18 cellular contexts compared by ENCODE assay signal in the genomic region with DNA sequence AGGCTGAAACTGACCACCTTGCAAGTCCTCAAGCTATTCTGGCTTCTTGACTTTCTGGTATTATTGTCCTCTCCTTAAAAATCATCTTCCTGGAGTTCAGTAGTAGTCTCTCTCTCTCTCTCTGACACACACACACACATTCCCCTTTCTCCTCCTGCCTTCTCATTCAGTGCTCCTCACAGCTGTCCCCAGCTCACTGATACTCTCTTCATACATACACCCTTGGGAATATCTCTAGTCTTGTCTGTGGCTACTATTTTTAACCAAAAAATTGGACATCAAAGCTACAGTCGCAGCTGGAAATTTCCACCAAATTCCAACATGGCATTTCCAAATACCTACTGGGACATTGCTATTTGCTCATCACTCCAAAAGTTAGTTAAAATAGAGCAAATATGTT.
A peak's percentile ranks its signal among the peaks of the same experiment; 100 is the strongest.
DNase-seq lines count a peak whose midpoint lies in the region; ATAC-seq, FAIRE-seq and TF ChIP-seq lines count a peak whose summit lies in the region.
"Had no signal": no experiment of that assay in that cellular context is flagged by ENCODE, and none has a peak within 500 bp of the region (broad histone marks: within the 10 kb centered on the region; RNA-seq: fewer than 3 reads in every experiment).

No MANE protein-coding gene starts in this region.

- H4K20me1 ChIP-seq in H1 (replicated peaks in 1 of 2; ENCODE audit: control insufficient read depth in 1 of 2, insufficient read depth in 2 of 2, low read length in 2 of 2) (no peaks in the 10 kb centered on the region), neural progenitor cell (ENCODE audit: low read depth) (no peaks in the 10 kb centered on the region)
- H4K20me1 ChIP-seq: BLaER1 had no signal

- H3K27ac ChIP-seq in H1 (ENCODE audit: low read depth, low read length) = no peak overlapping the region
- H3K27ac ChIP-seq in neural progenitor cell = no peak overlapping the region
- no peak overlapping the region for H3K27ac ChIP-seq in gastrocnemius medialis
- H3K27ac ChIP-seq: BLaER1 had no signal

- in situ Hi-C loops in gastrocnemius medialis (cut with MboI; ENCODE audit: low sequenced_read_pairs in 4 of 4) = no loop called here

- H3K27me3 Mint-ChIP-seq in neural progenitor cell (ENCODE audit: insufficient read depth, low read depth) = no peaks in the 10 kb centered on the region
- H3K27me3 Mint-ChIP-seq: CD4-positive, alpha-beta memory T cell had no signal

- no peaks in the 10 kb centered on the region for H3F3A ChIP-seq in neural progenitor cell (ENCODE audit: low read depth)

- ATAC-seq in gastrocnemius medialis = no peak

- H3K4ac ChIP-seq in H1 (replicated peaks; ENCODE audit: insufficient read length, low read depth, low read length) = no peak overlapping the region

- no peak for TF ChIP-seq CTCF in H1 (IDR thresholded peaks at IDR 0.05; ENCODE audit: control extremely low read depth in 1 of 3, insufficient read depth in 1 of 3, low read depth in 1 of 3, low read length in 3 of 3)
- no peak for TF ChIP-seq CTCF in neural progenitor cell (IDR thresholded peaks at IDR 0.05)
- TF ChIP-seq CTCF in gastrocnemius medialis (IDR thresholded peaks at IDR 0.05 in 4 of 5, conservative IDR thresholded peaks at IDR 0.05 in 1 of 5) = no peak

- TF ChIP-seq POLR2A in H1 (IDR thresholded peaks at IDR 0.05; ENCODE audit: control extremely low read depth in 1 of 2, low read depth in 2 of 2, low read length in 2 of 2) (no peak), gastrocnemius medialis (IDR thresholded peaks at IDR 0.05) (no peak)

- H3K9me3 Mint-ChIP-seq in neural progenitor cell = no peaks in the 10 kb centered on the region
- H3K9me3 Mint-ChIP-seq: CD14-positive monocyte, H9 had no signal

- H3K56ac ChIP-seq in H1 (replicated peaks; ENCODE audit: insufficient read length, low read depth, low read length) = no peak overlapping the region

- FAIRE-seq in H1 (lab: Jason Lieb, UNC) = no peak
- FAIRE-seq: GM12892, GM18507 had no signal

- no peak overlapping the region for H2BK120ac ChIP-seq in H1 (replicated peaks; ENCODE audit: low read depth, low read length)

- H3K79me2 ChIP-seq in H1 (ENCODE audit: control insufficient read depth in 1 of 2, insufficient read depth in 2 of 2, low read length in 2 of 2) = no peaks in the 10 kb centered on the region
- no peaks in the 10 kb centered on the region for H3K79me2 ChIP-seq in neural progenitor cell (ENCODE audit: low read depth)

- TF ChIP-seq EP300 in H1 (IDR thresholded peaks at IDR 0.05; ENCODE audit: borderline replicate concordance in 1 of 2, low read depth in 2 of 2, low read length in 2 of 2) = no peak

- intact Hi-C loops in gastrocnemius medialis (cut with DNase I; ENCODE audit: low total_unique reads) = no loop called here

- DNase-seq in NCI-H2171 treated with DMSO at 0.1 percent for 48 hours (lab: John Stamatoyannopoulos, UW) (peak; percentile 25), NCI-H2171 (lab: John Stamatoyannopoulos, UW) (no peak), H1 (ENCODE audit: low read depth in 1 of 2, low spot score in 2 of 2) (no peak), neural progenitor cell (ENCODE audit: low spot score) (no peak), foreskin melanocyte (no peak), kidney glomerular epithelial cell (lab: John Stamatoyannopoulos, UW) (no peak), gastrocnemius medialis (no peak)
- DNase-seq: 8988T; CD4-positive, alpha-beta memory T cell; DMS153; DMS79; GDM1; GOT3; H9 had no signal

- H2BK15ac ChIP-seq in H1 (ENCODE audit: low read length) = no peak overlapping the region

- no peak overlapping the region for H2BK12ac ChIP-seq in H1 (ENCODE audit: low read depth, low read length)

- H4K91ac ChIP-seq in H1 (replicated peaks; ENCODE audit: insufficient read length, low read length) = no peak overlapping the region

- H3K4me3 Mint-ChIP-seq in neural progenitor cell = no peak overlapping the region
- H3K4me3 Mint-ChIP-seq: CD14-positive monocyte; CD4-positive, alpha-beta memory T cell; H9 had no signal

- no peak for TF ChIP-seq RAD21 in H1 (IDR thresholded peaks at IDR 0.05 in 1 of 2, conservative IDR thresholded peaks at IDR 0.05 in 1 of 2; ENCODE audit: low read depth in 2 of 2, low read length in 2 of 2)

- POLR2A ChIA-PET in H1 (lab: Charles Lee; ENCODE audit: partially characterized antibody) = interaction anchor here (1.4 kb wide), 1 partner anchor 104 kb away, joined by 3 read pairs; no protein-coding TSS in a partner anchor

- no peak overlapping the region for H3K27ac Mint-ChIP-seq in neural progenitor cell
- H3K27ac Mint-ChIP-seq: CD14-positive monocyte, H9 had no signal

- no peaks in the 10 kb centered on the region for H3K79me1 ChIP-seq in H1 (ENCODE audit: low read depth, low read length)

- H3K23ac ChIP-seq in H1 (ENCODE audit: insufficient read length) = no peak overlapping the region

- H4K5ac ChIP-seq in H1 (ENCODE audit: insufficient read length, low read depth, low read length) = no peak overlapping the region

- H2AFZ ChIP-seq in H1 (ENCODE audit: low read length) (peak overlapping the region; percentile 29; the same call in 1 of the 2 replicates), neural progenitor cell (replicated peaks) (peak overlapping the region; percentile 15)

- H3K4me1 ChIP-seq in H1 (replicated peaks in 1 of 4; ENCODE audit: control insufficient read depth in 3 of 4, insufficient read depth in 4 of 4, low read length in 3 of 4) (no peaks in the 10 kb centered on the region), neural progenitor cell (no peaks in the 10 kb centered on the region), gastrocnemius medialis (no peaks in the 10 kb centered on the region)

- no peak overlapping the region for H3K9ac ChIP-seq in H1 (replicated peaks in 1 of 4; ENCODE audit: extremely low read depth in 1 of 4, low read depth in 3 of 4, low read length in 3 of 4)
- no peak overlapping the region for H3K9ac ChIP-seq in neural progenitor cell
- H3K9ac ChIP-seq: BLaER1 had no signal

- H3K9me3 ChIP-seq in H1 (ENCODE audit: insufficient read depth in 2 of 2, low read depth in 1 of 2, low read length in 1 of 2) (no peaks in the 10 kb centered on the region), neural progenitor cell (ENCODE audit: low read depth) (no peaks in the 10 kb centered on the region), gastrocnemius medialis (no peaks in the 10 kb centered on the region)
- H3K9me3 ChIP-seq: BLaER1 had no signal

- H2AK5ac ChIP-seq in H1 (ENCODE audit: low read depth, low read length) = no peak overlapping the region

- 77% methylated on average over 1 of the region's 1 CpG; no CpG with 5 or more reads in 1 of the 2 experiments for WGBS in H1 (ENCODE audit: extremely low coverage in 1 of 2, insufficient coverage in 1 of 2, insufficient read length in 1 of 2, insufficient replicate concordance in 2 of 2, low coverage in 1 of 2, low lambda C conversion rate in 2 of 2, missing lambda C conversion rate in 1 of 2), 2 experiments

- H3K4me3 ChIP-seq in H1 (ENCODE audit: extremely low read depth in 1 of 4, insufficient read depth in 2 of 4, low read depth in 3 of 4, low read length in 4 of 4) = no peak overlapping the region
- no peak overlapping the region for H3K4me3 ChIP-seq in neural progenitor cell
- no peak overlapping the region for H3K4me3 ChIP-seq in gastrocnemius medialis
- H3K4me3 ChIP-seq: BLaER1 had no signal

- no peak overlapping the region for H3K4me2 ChIP-seq in H1 (ENCODE audit: insufficient read depth in 1 of 2, low read depth in 2 of 2, low read length in 2 of 2)
- H3K4me2 ChIP-seq in neural progenitor cell = no peak overlapping the region
- H3K4me2 ChIP-seq: BLaER1 had no signal

- H2BK5ac ChIP-seq in H1 (ENCODE audit: low read depth, low read length) = no peak overlapping the region

- H3K27me3 ChIP-seq in H1 (replicated peaks in 1 of 4; ENCODE audit: control insufficient read depth in 3 of 4, extremely low read depth in 1 of 4, insufficient read depth in 3 of 4, low read length in 3 of 4) = no peaks in the 10 kb centered on the region
- no peaks in the 10 kb centered on the region for H3K27me3 ChIP-seq in neural progenitor cell
- no peaks in the 10 kb centered on the region for H3K27me3 ChIP-seq in gastrocnemius medialis
- H3K27me3 ChIP-seq: BLaER1 had no signal

- no peak overlapping the region for H3K18ac ChIP-seq in H1 (ENCODE audit: extremely low read depth, low read length)

- H3K4me1 Mint-ChIP-seq in neural progenitor cell = no peaks in the 10 kb centered on the region
- H3K4me1 Mint-ChIP-seq: CD14-positive monocyte; CD4-positive, alpha-beta memory T cell had no signal

- H3K36me3 ChIP-seq in H1 (ENCODE audit: control insufficient read depth in 2 of 4, insufficient read depth in 4 of 4, low read length in 3 of 4) (no peaks in the 10 kb centered on the region), neural progenitor cell (no peaks in the 10 kb centered on the region), gastrocnemius medialis (no peaks in the 10 kb centered on the region)
- H3K36me3 ChIP-seq: BLaER1 had no signal

- no peak overlapping the region for H4K8ac ChIP-seq in H1 (ENCODE audit: extremely low read depth, insufficient read depth, low read length)

- CTCF ChIA-PET in H1 (lab: Charles Lee; ENCODE audit: partially characterized antibody) = no interaction called here

- H3K36me3 Mint-ChIP-seq in neural progenitor cell = no peaks in the 10 kb centered on the region
- H3K36me3 Mint-ChIP-seq: CD14-positive monocyte; CD4-positive, alpha-beta memory T cell had no signal

- H2BK20ac ChIP-seq in H1 (ENCODE audit: low read length) = no peak overlapping the region

- H3K23me2 ChIP-seq in H1 (ENCODE audit: low read depth, low read length) = no peaks in the 10 kb centered on the region

- no peak overlapping the region for H3K14ac ChIP-seq in H1 (ENCODE audit: insufficient read length)

TF ChIP-seq in H1, 55 proteins besides CTCF, POLR2A, EP300 and RAD21 (continues in another document):
- TF ChIP-seq SP1 (IDR thresholded peaks at IDR 0.05; ENCODE audit: low read depth, low read length) (no peak), YY1 (IDR thresholded peaks at IDR 0.05; ENCODE audit: low read depth, low read length) (no peak), KDM1A (IDR thresholded peaks at IDR 0.05; ENCODE audit: borderline replicate concordance, low read length) (no peak), BRCA1 (IDR thresholded peaks at IDR 0.05; ENCODE audit: low read depth, low read length) (no peak), SUZ12 (IDR thresholded peaks at IDR 0.05; ENCODE audit: low read length) (no peak), CHD2 (IDR thresholded peaks at IDR 0.05; ENCODE audit: low read length) (no peak), CBX8 (IDR thresholded peaks at IDR 0.05; ENCODE audit: borderline replicate concordance, low read depth, low read length) (no peak), KDM5A (IDR thresholded peaks at IDR 0.05; ENCODE audit: low read length) (no peak), EZH2 (IDR thresholded peaks at IDR 0.05; ENCODE audit: low read depth, low read length, severe bottlenecking) (no peak)
- TF ChIP-seq, protein P1, sequence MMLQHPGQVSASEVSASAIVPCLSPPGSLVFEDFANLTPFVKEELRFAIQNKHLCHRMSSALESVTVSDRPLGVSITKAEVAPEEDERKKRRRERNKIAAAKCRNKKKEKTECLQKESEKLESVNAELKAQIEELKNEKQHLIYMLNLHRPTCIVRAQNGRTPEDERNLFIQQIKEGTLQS (IDR thresholded peaks at IDR 0.05; ENCODE audit: insufficient read depth, low read depth, low read length) = no peak
